Comparison of ENCODE assay signal across 8 cellular contexts in genomic region chr1:151326619-151327222, GRCh38. TPM values are rescaled to one million over a fixed set of nuclear protein-coding genes. Genes with fewer than 3 reads are reported as not detected.
A peak's percentile ranks its signal among the peaks of the same experiment; 100 is the strongest.
DNase-seq lines count a peak whose midpoint lies in the region; ATAC-seq, FAIRE-seq and TF ChIP-seq lines count a peak whose summit lies in the region.

No MANE protein-coding gene starts in this region.

- H3K4me3 ChIP-seq in left lung: peak overlapping the region; percentile 65 to 76

- peak; percentile 44 for DNase-seq in DMS114 treated with DMSO at 0.1 percent for 48 hours (lab: John Stamatoyannopoulos, UW; ENCODE audit: unreplicated experiment)
- DNase-seq in HTR-8/SVneo (ENCODE audit: insufficient read length, low spot score): peak; percentile 30
- peak; percentile 43 for DNase-seq in T-helper 22 cell (ENCODE audit: low read depth)
- peak in 1 of 2 donors; percentile 79 for DNase-seq in left lung
- DNase-seq in stimulated activated CD4-positive, alpha-beta T cell treated with anti-CD3 and anti-CD28 coated beads, Interleukin-4, amount 100 ng/mL, for 24 hours: peak; percentile 68

- peak overlapping the region; percentile 89 for H3K27ac ChIP-seq in cingulate gyrus (ENCODE audit: low read depth, low read length)
- peak overlapping the region; percentile 95 for H3K27ac ChIP-seq in left lung

- intact Hi-C loops in left lung (cut with DNase I): no loop called here

- no peak for TF ChIP-seq CTCF in left lung (IDR thresholded peaks at IDR 0.05)

- peak; percentile 40 for ATAC-seq in GM19455 (IDR thresholded peaks at IDR 0.05; ENCODE audit: unreplicated experiment)
- ATAC-seq in left lung: peak; percentile 76
- ATAC-seq in GM18858 (IDR thresholded peaks at IDR 0.05; ENCODE audit: unreplicated experiment): no peak

- H3K4me1 ChIP-seq in left lung: peaks cover 15 to 43% of the 10 kb centered on the region in 2 donors

- peaks cover 0 to 35% of the 10 kb centered on the region in 2 donors for H3K36me3 ChIP-seq in left lung

- no peaks in the 10 kb centered on the region for H3K27me3 ChIP-seq in left lung

- H3K9me3 ChIP-seq in left lung: no peaks in the 10 kb centered on the region

- no peak for FAIRE-seq in HTR-8/SVneo (lab: Jason Lieb, UNC)

RNA-seq across cellular contexts. Expression of gene PI4KB, which starts 0.5 kb away (rescaled TPM):
- 10 to 100 TPM; 54.8 to 71.3 TPM for total RNA-seq in left lung

RNA-seq across cellular contexts. Expression of gene RFX5, which starts 20.3 kb away (rescaled TPM):
- 10 to 100 TPM; 37.1 to 63.3 TPM for total RNA-seq in left lung

RNA-seq across cellular contexts. Expression of gene ZNF687, which starts 44.6 kb away (rescaled TPM):
- total RNA-seq in left lung: 10 to 100 TPM; 17.7 to 22.8 TPM

RNA-seq across cellular contexts. Expression of gene SELENBP1, which starts 45.8 kb away (rescaled TPM):
- 100 to 1,000 TPM; 131 to 258 TPM for total RNA-seq in left lung
